In genomic region chr7:106167439-106168136, GRCh38 we compare ENCODE assay signal across 14 cellular contexts. TPM values are rescaled to one million over a fixed set of nuclear protein-coding genes. Genes with fewer than 3 reads are reported as not detected.
A peak's percentile ranks its signal among the peaks of the same experiment; 100 is the strongest.
DNase-seq lines count a peak whose midpoint lies in the region; ATAC-seq and TF ChIP-seq lines count a peak whose summit lies in the region.
"Had no signal": no experiment of that assay in that cellular context is flagged by ENCODE, and none has a peak within 500 bp of the region (broad histone marks: within the 10 kb centered on the region; RNA-seq: fewer than 3 reads in every experiment).

No MANE protein-coding gene starts in this region.

- peaks cover 9% of the 10 kb centered on the region for H3K4me1 ChIP-seq in SJCRH30
- H3K4me1 ChIP-seq: neural progenitor cell, testis had no signal

- TF ChIP-seq EP300 in Ishikawa (IDR thresholded peaks at IDR 0.05; ENCODE audit: borderline replicate concordance): no peak

- TF ChIP-seq RAD21 in Ishikawa (IDR thresholded peaks at IDR 0.05; ENCODE audit: low read depth): no peak

- H3K4me1 Mint-ChIP-seq in activated T-helper 17 cell treated with anti-CD3 and anti-CD28 coated beads, Interleukin-2, amount 50 U/mL, for 72 hours: no peaks in the 10 kb centered on the region
- H3K4me1 Mint-ChIP-seq: neural progenitor cell had no signal

- H3K9me3 Mint-ChIP-seq in activated T-helper 17 cell treated with anti-CD3 and anti-CD28 coated beads, Interleukin-2, amount 50 U/mL, for 72 hours: peaks cover 8% of the 10 kb centered on the region

- H3K4me3 Mint-ChIP-seq in activated T-helper 17 cell treated with anti-CD3 and anti-CD28 coated beads, Interleukin-2, amount 50 U/mL, for 72 hours: no peak overlapping the region
- H3K4me3 Mint-ChIP-seq: activated B cell treated with CpG ODN at 0.5 μM for 24 hours, neural progenitor cell had no signal

- H3K27me3 Mint-ChIP-seq in activated T-helper 17 cell treated with anti-CD3 and anti-CD28 coated beads, Interleukin-2, amount 50 U/mL, for 72 hours: peaks cover 15% of the 10 kb centered on the region

- peaks cover 6% of the 10 kb centered on the region for H3K9me3 ChIP-seq in SJCRH30 (replicated peaks)
- H3K9me3 ChIP-seq: testis had no signal

- H3K27ac Mint-ChIP-seq in activated T-helper 17 cell treated with anti-CD3 and anti-CD28 coated beads, Interleukin-2, amount 50 U/mL, for 72 hours: no peak overlapping the region
- H3K27ac Mint-ChIP-seq: activated B cell treated with CpG ODN at 0.5 μM for 24 hours; activated naive CD4-positive, alpha-beta T cell treated with anti-CD3 and anti-CD28 coated beads, Interleukin-2, amount 50 U/mL, for 72 hours; neural progenitor cell had no signal

- H3K36me3 Mint-ChIP-seq in activated T-helper 17 cell treated with anti-CD3 and anti-CD28 coated beads, Interleukin-2, amount 50 U/mL, for 72 hours (ENCODE audit: low read depth): no peaks in the 10 kb centered on the region
- H3K36me3 Mint-ChIP-seq: neural progenitor cell had no signal

- no peaks in the 10 kb centered on the region for H3K36me3 ChIP-seq in SJCRH30
- H3K36me3 ChIP-seq: neural progenitor cell had no signal

- no peak overlapping the region for H3K27ac ChIP-seq in SJCRH30
- H3K27ac ChIP-seq: neural progenitor cell, testis had no signal

- no peak for ATAC-seq in activated T-helper 17 cell treated with anti-CD3 and anti-CD28 coated beads, Interleukin-2, amount 50 U/mL, for 72 hours (replicated peaks)

- H3K4me3 ChIP-seq in AG09309 (ENCODE audit: control insufficient read depth, low read depth, low read length): no peak overlapping the region
- H3K4me3 ChIP-seq in choroid plexus epithelial cell (ENCODE audit: low read depth, low read length): no peak overlapping the region
- no peak overlapping the region for H3K4me3 ChIP-seq in SJCRH30
- H3K4me3 ChIP-seq: neural progenitor cell, smooth muscle cell, testis had no signal

- H3K27me3 ChIP-seq in SJCRH30: peaks cover 5% of the 10 kb centered on the region; the same call in 1 of the 2 replicates
- H3K27me3 ChIP-seq: neural progenitor cell, testis had no signal

- peak; percentile 85 for DNase-seq in AG09309 (ENCODE audit: low read depth)
- peak; percentile 33 for DNase-seq in choroid plexus epithelial cell (ENCODE audit: low read depth)
- peak; percentile 74 for DNase-seq in myocyte (ENCODE audit: low read depth)
- no peak for DNase-seq in D341Med (ENCODE audit: low spot score)
- DNase-seq in SJCRH30: no peak
- DNase-seq in NCI-H2029 (lab: John Stamatoyannopoulos, UW): no peak
- DNase-seq: activated B cell treated with CpG ODN at 0.5 μM for 24 hours; activated CD8-positive, alpha-beta memory T cell treated with anti-CD3 and anti-CD28 coated beads, Interleukin-2, amount 50 U/mL, for 48 hours had no signal

- TF ChIP-seq CTCF in AG09309 (IDR thresholded peaks at IDR 0.05; ENCODE audit: control insufficient read depth, insufficient read depth, low read depth, low read length, missing control alignments): no peak
- no peak for TF ChIP-seq CTCF in choroid plexus epithelial cell (conservative IDR thresholded peaks at IDR 0.05; ENCODE audit: low read depth, low read length)

TF ChIP-seq in Ishikawa, 13 proteins besides CTCF, POLR2A, EP300 and RAD21:
- TF ChIP-seq CEBPB (IDR thresholded peaks at IDR 0.05) (0 out of 2 replicates have a peak, but pooled peaks have one; percentile 22), FOXM1 (IDR thresholded peaks at IDR 0.05; ENCODE audit: borderline replicate concordance, low read depth) (no peak), USF1 (IDR thresholded peaks at IDR 0.05) (no peak), TAF1 (IDR thresholded peaks at IDR 0.05; ENCODE audit: low read depth) (no peak), REST (IDR thresholded peaks at IDR 0.05; ENCODE audit: low read depth) (no peak), ZBTB7A (IDR thresholded peaks at IDR 0.05; ENCODE audit: low read depth) (no peak), NFIC (IDR thresholded peaks at IDR 0.05) (no peak), MAX (IDR thresholded peaks at IDR 0.05) (no peak)

RNA-seq across cellular contexts. Expression of gene SYPL1, which starts 55.5 kb away (rescaled TPM):
- total RNA-seq in myocyte: 72.0 and 76.2 TPM in 2 replicates
- polyA plus RNA-seq in myocyte (2012): 72.6 TPM
- total RNA-seq in activated T-helper 17 cell treated with anti-CD3 and anti-CD28 coated beads, Interleukin-2, amount 50 U/mL, for 72 hours: 10 to 100 TPM; 18.5 to 23.5 TPM
- total RNA-seq in SJCRH30 (2014; rRNA removed; shearing (Covaris generic)): 42.8 and 47.5 TPM in 2 replicates

Comparison
In these comparisons a context has a peak if more than half of its experiments do, and no peak if none do; other contexts are left out.
1. DNase-seq: peak in AG09309 (single experiment), choroid plexus epithelial cell (single experiment) and myocyte (single experiment); none in D341Med (single experiment), SJCRH30 (0 of 2) and NCI-H2029 (single experiment).